ENCODE assay signal across 2 cellular contexts in the genomic region with DNA sequence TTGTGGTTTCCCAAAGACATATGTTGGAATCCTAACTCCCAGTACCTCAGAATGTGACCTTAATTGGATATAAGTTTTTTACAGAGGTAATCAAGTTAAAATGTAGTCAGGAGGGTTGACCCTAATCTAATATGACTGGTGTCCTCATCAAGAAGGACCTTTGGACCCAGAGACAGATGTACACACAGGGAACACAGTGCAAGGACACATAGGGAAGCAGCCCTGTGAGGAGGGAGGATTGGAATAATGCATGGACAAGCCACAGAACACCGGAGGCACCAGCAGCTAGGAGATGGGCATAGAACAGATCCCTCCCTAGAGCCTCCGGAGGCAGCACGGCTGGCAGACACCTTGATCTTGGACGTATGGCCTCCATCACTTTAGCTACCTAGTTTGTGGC.
DNase-seq lines count a peak whose midpoint lies in the region; ATAC-seq, FAIRE-seq and TF ChIP-seq lines count a peak whose summit lies in the region.
"Not testable (repeated sequence)": the region's sequence is repeated elsewhere in the genome, so short reads cannot be mapped to it uniquely, and the experiment has no call there.

No MANE protein-coding gene starts in this region.

- not testable (repeated sequence) for H3K27me3 ChIP-seq in HepG2 (ENCODE audit: control insufficient read depth in 1 of 2, insufficient read depth in 2 of 2, low read length in 2 of 2); right lobe of liver

- intact Hi-C loops in HepG2 (cut with micrococcal nuclease; ENCODE audit: unreplicated experiment); right lobe of liver (cut with DNase I): not testable (repeated sequence)

- peak; percentile 68 for ATAC-seq in HepG2
- ATAC-seq in right lobe of liver: peak in 3 of 4 donors; percentile 40 to 53 (median 46)

- not testable (repeated sequence) for FAIRE-seq in HepG2 (lab: Jason Lieb, UNC)

- H3K9me3 ChIP-seq in HepG2 (ENCODE audit: low read length); right lobe of liver: not testable (repeated sequence)

- POLR2A ChIA-PET in HepG2 (lab: Yijun Ruan, JAX): not testable (repeated sequence)

- not testable (repeated sequence) for TF ChIP-seq POLR2A in HepG2 (IDR thresholded peaks at IDR 0.05; ENCODE audit: insufficient read depth in 1 of 2, low read depth in 2 of 2, low read length in 2 of 2); right lobe of liver (IDR thresholded peaks at IDR 0.05)

- BruUV-seq in HepG2 (replicated peaks; lab: Mats Ljungman, UMichigan): not testable (repeated sequence)

- H3K4me2 ChIP-seq in HepG2 (ENCODE audit: low read depth, low read length): not testable (repeated sequence)

- H3K9ac ChIP-seq in HepG2 (ENCODE audit: insufficient read depth, low read depth, low read length): not testable (repeated sequence)

- H3K27ac ChIP-seq in HepG2 (ENCODE audit: extremely low read length, insufficient read depth, low read length); right lobe of liver: not testable (repeated sequence)

- H3K4me3 ChIP-seq in HepG2 (replicated peaks in 1 of 3; ENCODE audit: insufficient read depth in 1 of 3, low read depth in 2 of 3, low read length in 3 of 3); right lobe of liver: not testable (repeated sequence)

- not testable (repeated sequence) for H3K36me3 ChIP-seq in HepG2 (replicated peaks in 1 of 2; ENCODE audit: control insufficient read depth in 1 of 2, insufficient read depth in 2 of 2, low read length in 2 of 2); right lobe of liver

- not testable (repeated sequence) for H2AFZ ChIP-seq in HepG2 (ENCODE audit: low read length)

- not testable (repeated sequence) for TF ChIP-seq RAD21 in HepG2 (CRISPR knock-in tag; IDR thresholded peaks at IDR 0.05)

- in situ Hi-C loops in HepG2 (cut with HindIII; ENCODE audit: extremely low pct_ligation_motif_present, low pct_unique_long_range_greater_than_20kb): not testable (repeated sequence)

- CTCF ChIA-PET in HepG2 (lab: Yijun Ruan, JAX; ENCODE audit: low intra/inter-chr PET ratio, low total read pairs): not testable (repeated sequence)

- H3K4me1 ChIP-seq in HepG2 (ENCODE audit: insufficient read depth, low read length); right lobe of liver: not testable (repeated sequence)

- WGBS in HepG2 (ENCODE audit: low lambda C conversion rate): no CpG with 5 or more reads among the region's 4 CpGs
- no CpG with 5 or more reads among the region's 4 CpGs for WGBS in right lobe of liver (ENCODE audit: insufficient coverage, low coverage, low lambda C conversion rate, missing lambda C conversion rate)

- DNase-seq in HepG2 (ENCODE audit: low spot score); right lobe of liver: not testable (repeated sequence)

- not testable (repeated sequence) for TF ChIP-seq EP300 in HepG2 (IDR thresholded peaks at IDR 0.05; ENCODE audit: low read depth in 2 of 2, low read length in 2 of 2); HepG2 (CRISPR knock-in tag; IDR thresholded peaks at IDR 0.05; ENCODE audit: borderline replicate concordance)

- H3K79me2 ChIP-seq in HepG2 (ENCODE audit: insufficient read depth, low read length): not testable (repeated sequence)

- not testable (repeated sequence) for H4K20me1 ChIP-seq in HepG2 (ENCODE audit: insufficient read depth, low read length)

- TF ChIP-seq CTCF in HepG2 (CRISPR knock-in tag; IDR thresholded peaks at IDR 0.05); right lobe of liver (IDR thresholded peaks at IDR 0.05): not testable (repeated sequence)
